Comparison of ENCODE assay signal across 16 cellular contexts in genomic region chr2:204104821-204105220, GRCh38.
DNase-seq lines count a peak whose midpoint lies in the region; ATAC-seq and TF ChIP-seq lines count a peak whose summit lies in the region.
"Had no signal": no experiment of that assay in that cellular context is flagged by ENCODE, and none has a peak within 500 bp of the region (broad histone marks: within the 10 kb centered on the region; RNA-seq: fewer than 3 reads in every experiment).

No MANE protein-coding gene starts in this region.

- TF ChIP-seq POLR2A in spleen (IDR thresholded peaks at IDR 0.05), result no peak

- peaks cover 4% of the 10 kb centered on the region for H3K9me3 Mint-ChIP-seq in activated CD4-positive, alpha-beta T cell treated with anti-CD3 and anti-CD28 coated beads, Interleukin-2, amount 10 ng/mL, durations not matched to agents 24 days and 14 days
- H3K9me3 Mint-ChIP-seq in activated naive CD8-positive, alpha-beta T cell (ENCODE audit: low read depth), result no peaks in the 10 kb centered on the region
- H3K9me3 Mint-ChIP-seq: CD8-positive, alpha-beta T cell had no signal

- peaks cover 48% of the 10 kb centered on the region for H3K4me1 Mint-ChIP-seq in activated CD4-positive, alpha-beta T cell treated with anti-CD3 and anti-CD28 coated beads, Interleukin-2, amount 10 ng/mL, durations not matched to agents 24 days and 14 days
- H3K4me1 Mint-ChIP-seq in activated naive CD8-positive, alpha-beta T cell (ENCODE audit: low read depth), result peaks cover 36% of the 10 kb centered on the region

- no peaks in the 10 kb centered on the region for H3K36me3 ChIP-seq in spleen
- H3K36me3 ChIP-seq: BLaER1, HAP-1, MG63 had no signal

- ATAC-seq in HG03159 (IDR thresholded peaks at IDR 0.05; ENCODE audit: unreplicated experiment), result no peak
- ATAC-seq: CD8-positive, alpha-beta T cell had no signal

- CTCF ChIA-PET in HEK293T (lab: Yijun Ruan, JAX), result interaction anchor here (1.0 kb wide), 1 partner anchor 155 kb away, joined by 3 read pairs; no protein-coding TSS in a partner anchor

- POLR2A ChIA-PET in HEK293T (lab: Yijun Ruan, JAX), result no interaction called here

- no peaks in the 10 kb centered on the region for H3K9me3 ChIP-seq in spleen
- H3K9me3 ChIP-seq: BLaER1, HAP-1, MG63 had no signal

- H3K27me3 Mint-ChIP-seq in activated CD4-positive, alpha-beta T cell treated with anti-CD3 and anti-CD28 coated beads, Interleukin-2, amount 10 ng/mL, durations not matched to agents 24 days and 14 days, result no peaks in the 10 kb centered on the region
- no peaks in the 10 kb centered on the region for H3K27me3 Mint-ChIP-seq in activated naive CD8-positive, alpha-beta T cell

- intact Hi-C loops in activated CD4-positive, alpha-beta T cell treated with anti-CD3 and anti-CD28 coated beads, Interleukin-2, amount 10 ng/mL, durations not matched to agents 24 days and 14 days (cut with micrococcal nuclease), result loop anchor here (2.0 to 10.0 kb wide), 9 partner anchors 33 to 1580 kb away; partner anchors contain the start of gene NRP2
- intact Hi-C loops in spleen (cut with DNase I; ENCODE audit: low total_unique reads), result no loop called here

- no peak overlapping the region for H3K27ac ChIP-seq in spleen
- H3K27ac ChIP-seq: BLaER1 had no signal

- DNase-seq in activated CD4-positive, alpha-beta T cell treated with anti-CD3 and anti-CD28 coated beads, Interleukin-2, amount 10 ng/mL, durations not matched to agents 24 days and 14 days, result peak; percentile 65
- DNase-seq in activated CD4-positive, alpha-beta T cell treated with anti-CD3 and anti-CD28 coated beads, Interleukin-2, amount 50 U/mL, for 1 hour, result no peak
- DNase-seq in stimulated activated CD4-positive, alpha-beta T cell treated with anti-CD3 and anti-CD28 coated beads, Interleukin-15, amount 100 ng/mL, for 24 hours, result peak; percentile 22
- DNase-seq in stimulated activated CD4-positive, alpha-beta T cell treated with anti-CD3 and anti-CD28 coated beads, Interleukin-4, amount 100 ng/mL, for 4 hours, result no peak
- DNase-seq in spleen (no peak), HEK293T (ENCODE audit: extremely low spot score) (no peak)
- DNase-seq: CD8-positive, alpha-beta T cell; IMR-90; MG63; NCI-H1092; NCI-H510A treated with DMSO at 0.1 percent for 48 hours; NCI-H82 had no signal

- no peak for TF ChIP-seq CTCF in spleen (IDR thresholded peaks at IDR 0.05 in 8 of 11, conservative IDR thresholded peaks at IDR 0.05 in 3 of 11)

- H3K27me3 ChIP-seq in spleen (replicated peaks in 1 of 7), result peaks cover 0 to 4% (median 0%) of the 10 kb centered on the region in 7 donors
- H3K27me3 ChIP-seq: BLaER1 had no signal

- 78 to 86% (median 84%) methylated on average over 4 of the region's 4 CpGs for WGBS in spleen, 5 donors

- peak overlapping the region; percentile 84 for H3K27ac Mint-ChIP-seq in activated CD4-positive, alpha-beta T cell treated with anti-CD3 and anti-CD28 coated beads, Interleukin-2, amount 10 ng/mL, durations not matched to agents 24 days and 14 days
- H3K27ac Mint-ChIP-seq in activated naive CD8-positive, alpha-beta T cell, result peak overlapping the region; percentile 34
- H3K27ac Mint-ChIP-seq: CD8-positive, alpha-beta T cell had no signal

- peaks cover 4 to 21% (median 18%) of the 10 kb centered on the region in 6 donors for H3K4me1 ChIP-seq in spleen
- H3K4me1 ChIP-seq: HAP-1 had no signal

- no peaks in the 10 kb centered on the region for H3K36me3 Mint-ChIP-seq in activated CD4-positive, alpha-beta T cell treated with anti-CD3 and anti-CD28 coated beads, Interleukin-2, amount 10 ng/mL, durations not matched to agents 24 days and 14 days (ENCODE audit: low read depth)
- no peaks in the 10 kb centered on the region for H3K36me3 Mint-ChIP-seq in activated naive CD8-positive, alpha-beta T cell
- H3K36me3 Mint-ChIP-seq: CD8-positive, alpha-beta T cell had no signal

- peak overlapping the region; percentile 40 for H3K4me3 Mint-ChIP-seq in activated CD4-positive, alpha-beta T cell treated with anti-CD3 and anti-CD28 coated beads, Interleukin-2, amount 10 ng/mL, durations not matched to agents 24 days and 14 days
- H3K4me3 Mint-ChIP-seq in activated naive CD8-positive, alpha-beta T cell, result peak overlapping the region; percentile 41
- H3K4me3 Mint-ChIP-seq: CD8-positive, alpha-beta T cell had no signal

- no peak overlapping the region for H3K4me3 ChIP-seq in spleen
- H3K4me3 ChIP-seq: BLaER1, HAP-1, MG63 had no signal

TF ChIP-seq in HEK293T, 16 proteins besides CTCF, POLR2A, EP300 and RAD21:
- TF ChIP-seq ARNT (IDR thresholded peaks at IDR 0.05) (no peak), SP1 (IDR thresholded peaks at IDR 0.05) (no peak), TARDBP (IDR thresholded peaks at IDR 0.05) (no peak), FOXM1 (IDR thresholded peaks at IDR 0.05; ENCODE audit: borderline replicate concordance) (no peak), BHLHE40 (IDR thresholded peaks at IDR 0.05; ENCODE audit: borderline replicate concordance) (no peak), HDGF (IDR thresholded peaks at IDR 0.05; ENCODE audit: borderline replicate concordance) (no peak), L3MBTL2 (conservative IDR thresholded peaks at IDR 0.05) (no peak), FOXK2 (IDR thresholded peaks at IDR 0.05) (no peak), ELF4 (IDR thresholded peaks at IDR 0.05) (no peak), FOXA1 (IDR thresholded peaks at IDR 0.05) (no peak), ZNF384 (IDR thresholded peaks at IDR 0.05) (no peak), CTBP1 (IDR thresholded peaks at IDR 0.05; ENCODE audit: borderline replicate concordance) (no peak), NFRKB (IDR thresholded peaks at IDR 0.05) (no peak), SUZ12 (IDR thresholded peaks at IDR 0.05) (no peak), LEF1 (IDR thresholded peaks at IDR 0.05; ENCODE audit: borderline replicate concordance) (no peak), PKNOX1 (IDR thresholded peaks at IDR 0.05) (no peak)

Comparison
In these comparisons a context has a peak if more than half of its experiments do, and no peak if none do; other contexts are left out.
1. DNase-seq: peak in activated CD4-positive, alpha-beta T cell treated with anti-CD3 and anti-CD28 coated beads, Interleukin-2, amount 10 ng/mL, durations not matched to agents 24 days and 14 days (single experiment) and stimulated activated CD4-positive, alpha-beta T cell treated with anti-CD3 and anti-CD28 coated beads, Interleukin-15, amount 100 ng/mL, for 24 hours (single experiment); none in activated CD4-positive, alpha-beta T cell treated with anti-CD3 and anti-CD28 coated beads, Interleukin-2, amount 50 U/mL, for 1 hour (single experiment), stimulated activated CD4-positive, alpha-beta T cell treated with anti-CD3 and anti-CD28 coated beads, Interleukin-4, amount 100 ng/mL, for 4 hours (0 of 2), spleen (single experiment) and HEK293T (single experiment).